20 cellular contexts compared by ENCODE assay signal in the genomic region with DNA sequence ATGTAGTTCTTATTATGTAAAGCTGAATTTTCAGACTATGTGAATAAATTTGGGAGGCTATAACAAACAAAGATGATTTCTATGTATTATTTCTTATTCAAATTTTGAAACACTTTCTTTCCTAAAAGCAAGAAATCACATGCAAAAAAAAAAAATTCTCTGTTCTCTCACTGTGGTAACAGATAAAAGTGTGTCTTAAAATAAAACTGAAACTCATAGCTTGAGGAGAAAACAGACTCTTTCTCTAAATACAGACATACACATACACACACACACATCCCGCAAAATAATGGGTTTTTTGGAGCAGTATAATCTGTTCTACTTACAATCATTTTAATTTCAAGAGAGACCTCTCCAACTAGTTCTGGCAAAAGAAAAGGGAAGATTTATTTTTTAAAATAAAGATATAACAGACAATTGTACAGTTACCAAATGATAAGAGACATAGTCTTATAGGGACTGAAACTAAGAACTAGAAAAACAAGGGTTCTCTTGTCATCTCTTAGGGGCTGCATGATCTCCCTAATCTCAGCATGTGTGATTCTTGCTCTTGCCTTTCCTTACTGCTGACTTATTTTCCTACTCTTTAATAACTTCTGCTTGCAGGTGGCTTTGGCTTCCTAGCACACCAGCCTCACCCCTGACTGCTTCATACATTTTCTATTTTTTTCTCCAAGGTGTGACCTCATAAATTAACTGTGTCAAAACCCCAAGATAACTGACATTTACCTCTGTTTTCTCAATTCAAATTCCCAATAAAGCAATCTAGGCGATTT.
"Had no signal": no experiment of that assay in that cellular context is flagged by ENCODE, and none has a peak within 500 bp of the region (broad histone marks: within the 10 kb centered on the region; RNA-seq: fewer than 3 reads in every experiment).

No MANE protein-coding gene starts in this region.

- H3K9me3 ChIP-seq: esophagus muscularis mucosa, neutrophil, pancreas, testis had no signal

- H3K4me3 ChIP-seq: cardiac muscle cell, esophagus muscularis mucosa, mucosa of descending colon, pancreas, smooth muscle cell, testis had no signal

- H3K9me3 Mint-ChIP-seq: type B pancreatic cell had no signal

- H3K27me3 ChIP-seq: cardiac muscle cell, esophagus muscularis mucosa, neutrophil, pancreas, testis had no signal

- H3K27ac Mint-ChIP-seq: activated naive CD8-positive, alpha-beta T cell treated with anti-CD3 and anti-CD28 coated beads for 36 hours; dendritic cell treated with granulocyte-macrophage colony-stimulating factor and Interleukin-4, amounts not matched to agents 40 ng/mL and 50 ng/mL, for 4 days; stimulated activated memory B cell treated with anti-CD40 and anti-IgM and Interleukin-4, amounts not matched to agents 10 μg/mL and 1 μg/mL and 100 μg/mL, for 72 hours; type B pancreatic cell had no signal

- H3K27ac ChIP-seq: cardiac muscle cell, esophagus muscularis mucosa, neutrophil, pancreas, testis had no signal

- H3K36me3 Mint-ChIP-seq: activated naive CD8-positive, alpha-beta T cell treated with anti-CD3 and anti-CD28 coated beads for 36 hours; naive B cell; stimulated activated memory B cell treated with anti-CD40 and anti-IgM and Interleukin-4, amounts not matched to agents 10 μg/mL and 1 μg/mL and 100 μg/mL, for 72 hours; type B pancreatic cell had no signal

- H3K4me1 ChIP-seq: esophagus muscularis mucosa, pancreas, testis had no signal

- H3K4me2 ChIP-seq: smooth muscle cell had no signal

- H3K4me1 Mint-ChIP-seq: activated naive CD8-positive, alpha-beta T cell treated with anti-CD3 and anti-CD28 coated beads for 36 hours; naive B cell; stimulated activated memory B cell treated with anti-CD40 and anti-IgM and Interleukin-4, amounts not matched to agents 10 μg/mL and 1 μg/mL and 100 μg/mL, for 72 hours had no signal

- ATAC-seq: activated CD4-positive, CD25-positive, alpha-beta regulatory T cell treated with anti-CD3 and anti-CD28 coated beads, Interleukin-2, amount 50 U/mL, for 24 hours; mucosa of descending colon; pancreas; sciatic nerve; stimulated activated memory B cell treated with anti-CD40 and anti-IgM and Interleukin-4, amounts not matched to agents 10 μg/mL and 1 μg/mL and 100 μg/mL, for 72 hours had no signal

- H3K36me3 ChIP-seq: cardiac muscle cell, esophagus muscularis mucosa, neutrophil, pancreas had no signal

- H3K27me3 Mint-ChIP-seq: activated naive CD8-positive, alpha-beta T cell treated with anti-CD3 and anti-CD28 coated beads for 36 hours; dendritic cell treated with granulocyte-macrophage colony-stimulating factor and Interleukin-4, amounts not matched to agents 40 ng/mL and 50 ng/mL, for 4 days; naive B cell; stimulated activated memory B cell treated with anti-CD40 and anti-IgM and Interleukin-4, amounts not matched to agents 10 μg/mL and 1 μg/mL and 100 μg/mL, for 72 hours; type B pancreatic cell had no signal

- DNase-seq: activated naive CD4-positive, alpha-beta T cell; activated naive CD8-positive, alpha-beta T cell treated with anti-CD3 and anti-CD28 coated beads for 36 hours; amniotic stem cell; effector CD8-positive, alpha-beta T cell; mesenchymal stem cell; mucosa of descending colon; naive B cell; pancreas; stimulated activated CD4-positive, alpha-beta T cell treated with anti-CD3 and anti-CD28 coated beads, Interleukin-4, amount 100 ng/mL, for 1 hour; T1000; testis had no signal

- H3K4me3 Mint-ChIP-seq: activated naive CD8-positive, alpha-beta T cell treated with anti-CD3 and anti-CD28 coated beads for 36 hours; dendritic cell treated with granulocyte-macrophage colony-stimulating factor and Interleukin-4, amounts not matched to agents 40 ng/mL and 50 ng/mL, for 4 days; naive B cell; stimulated activated memory B cell treated with anti-CD40 and anti-IgM and Interleukin-4, amounts not matched to agents 10 μg/mL and 1 μg/mL and 100 μg/mL, for 72 hours; type B pancreatic cell had no signal
